15 cellular contexts compared by ENCODE assay signal in genomic region chr9:93650448-93650847, GRCh38.
DNase-seq lines count a peak whose midpoint lies in the region; ATAC-seq and TF ChIP-seq lines count a peak whose summit lies in the region.
"Had no signal": no experiment of that assay in that cellular context is flagged by ENCODE, and none has a peak within 500 bp of the region (broad histone marks: within the 10 kb centered on the region; RNA-seq: fewer than 3 reads in every experiment).

No MANE protein-coding gene starts in this region.

- WGBS in right cardiac atrium: 94% methylated on average over 11 of the region's 11 CpGs

- H3K9me3 ChIP-seq in right cardiac atrium (ENCODE audit: control insufficient read depth, low read length): no peaks in the 10 kb centered on the region

- intact Hi-C loops in right cardiac atrium (cut with DNase I): no loop called here
- intact Hi-C loops in cardiac septum (cut with DNase I): no loop called here

- TF ChIP-seq CTCF in coronary artery (IDR thresholded peaks at IDR 0.05) (no peak), omental fat pad (IDR thresholded peaks at IDR 0.05) (no peak)

- no peaks in the 10 kb centered on the region for H3K4me1 ChIP-seq in right cardiac atrium (ENCODE audit: control insufficient read depth, insufficient read depth, low read length)

- DNase-seq in right cardiac atrium (peak; percentile 15 to 47 (median 40)), cardiac septum (ENCODE audit: low spot score) (no peak), coronary artery (ENCODE audit: low spot score) (peak; percentile 45), omental fat pad (ENCODE audit: low spot score) (peak; percentile 3), ureter (ENCODE audit: low spot score) (peak; percentile 31), SIG-M5 treated with dmso at 0.1 percent for 504 hours (lab: John Stamatoyannopoulos, UW; ENCODE audit: unreplicated experiment) (no peak), NCI-H2196 treated with DMSO at 0.1 percent for 48 hours (lab: John Stamatoyannopoulos, UW; ENCODE audit: unreplicated experiment) (no peak)
- DNase-seq: amygdala; CD4-positive, alpha-beta memory T cell; DMS53; foreskin fibroblast; GF-D8; hippocampal formation; NCI-H1417 treated with DMSO at 0.1 percent for 48 hours; NCI-H526 had no signal

- H3K27ac ChIP-seq in right cardiac atrium (ENCODE audit: low read length) (no peak overlapping the region), coronary artery (no peak overlapping the region)

- no peak overlapping the region for H3K4me3 ChIP-seq in right cardiac atrium (ENCODE audit: low read length)
- H3K4me3 ChIP-seq in coronary artery: no peak overlapping the region

- ATAC-seq in right cardiac atrium (no peak), omental fat pad (ENCODE audit: low FRiP score) (no peak)

- H3K27me3 ChIP-seq in right cardiac atrium (ENCODE audit: control insufficient read depth, insufficient read depth): no peaks in the 10 kb centered on the region

Comparison
In these comparisons a context has a peak if more than half of its experiments do, and no peak if none do; other contexts are left out.
1. DNase-seq: peak in right cardiac atrium (3 of 3), coronary artery (single experiment), omental fat pad (single experiment) and ureter (single experiment); none in cardiac septum (single experiment), SIG-M5 treated with dmso at 0.1 percent for 504 hours (single experiment) and NCI-H2196 treated with DMSO at 0.1 percent for 48 hours (single experiment).